21 cellular contexts compared by ENCODE assay signal in the genomic region with DNA sequence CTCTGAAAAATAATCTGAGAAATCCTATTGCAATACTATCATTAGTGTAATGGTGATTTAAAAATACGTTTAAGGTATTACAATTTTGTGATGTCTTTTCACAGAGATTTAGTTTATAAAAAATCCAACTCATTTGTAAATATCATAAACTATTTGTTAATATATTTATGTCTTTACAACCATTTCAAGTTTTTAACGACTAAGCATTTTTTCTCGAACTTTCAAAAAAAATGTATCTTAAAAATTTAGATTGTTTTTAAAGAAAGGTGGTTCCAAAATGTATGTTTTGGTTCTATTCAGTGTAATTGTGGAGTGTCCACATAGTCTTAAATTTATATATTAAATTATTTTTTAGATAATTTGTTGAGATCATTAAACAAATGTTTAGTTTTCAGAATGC.
DNase-seq lines count a peak whose midpoint lies in the region; FAIRE-seq and TF ChIP-seq lines count a peak whose summit lies in the region.
"Had no signal": no experiment of that assay in that cellular context is flagged by ENCODE, and none has a peak within 500 bp of the region (broad histone marks: within the 10 kb centered on the region; RNA-seq: fewer than 3 reads in every experiment).

No MANE protein-coding gene starts in this region.

- no peaks in the 10 kb centered on the region for H3K79me1 ChIP-seq in H1 (ENCODE audit: low read depth, low read length)

- H4K5ac ChIP-seq in H1 (ENCODE audit: insufficient read length, low read depth, low read length) = no peak overlapping the region

- H3K36me3 ChIP-seq in H1 (ENCODE audit: control insufficient read depth in 2 of 4, insufficient read depth in 4 of 4, low read length in 3 of 4) = no peaks in the 10 kb centered on the region
- no peaks in the 10 kb centered on the region for H3K36me3 ChIP-seq in small intestine (ENCODE audit: control insufficient read depth in 2 of 2, insufficient read depth in 2 of 2, low read length in 2 of 2)
- H3K36me3 ChIP-seq: BLaER1 had no signal

- H4K8ac ChIP-seq in H1 (ENCODE audit: extremely low read depth, insufficient read depth, low read length) = no peak overlapping the region

- H4K91ac ChIP-seq in H1 (replicated peaks; ENCODE audit: insufficient read length, low read length) = no peak overlapping the region

- TF ChIP-seq POLR2A in H1 (IDR thresholded peaks at IDR 0.05; ENCODE audit: control extremely low read depth in 1 of 2, low read depth in 2 of 2, low read length in 2 of 2) = no peak

- H3K9ac ChIP-seq in H1 (replicated peaks in 1 of 4; ENCODE audit: extremely low read depth in 1 of 4, low read depth in 3 of 4, low read length in 3 of 4) = no peak overlapping the region
- H3K9ac ChIP-seq: BLaER1, GM23248 had no signal

- no peak overlapping the region for H3K4ac ChIP-seq in H1 (replicated peaks; ENCODE audit: insufficient read length, low read depth, low read length)

- DNase-seq in RCC 7860 (ENCODE audit: low spot score) (no peak), H1 (ENCODE audit: low read depth in 1 of 2, low spot score in 2 of 2) (no peak), small intestine (no peak), SHP77 treated with DMSO at 0.1 percent for 48 hours (lab: John Stamatoyannopoulos, UW) (no peak), NCI-H146 (lab: John Stamatoyannopoulos, UW) (no peak)
- no peak for DNase-seq in activated T-helper 1 cell treated with anti-CD3 and anti-CD28 coated beads, Interleukin-12 subunit alpha, Interleukin-12 subunit beta, Interleukin-2, Interleukin-4 antibody, amounts not matched to agents 30 ng/mL and 10 ng/mL and 1 ng/mL, durations not matched to agents 14 hours and 24 hours and 36 hours (ENCODE audit: low spot score)
- DNase-seq in activated effector memory CD4-positive, alpha-beta T cell treated with Interleukin-2 at 50 U/mL for 16 hours = no peak
- DNase-seq: CD4-positive, CD25-positive, alpha-beta regulatory T cell; CD8-positive, alpha-beta T cell; DMS 273 treated with DMSO at 0.1 percent for 48 hours; DMS79; EL; GDM1; GM23248; H9 had no signal

- WGBS in H1 (ENCODE audit: extremely low coverage in 1 of 2, insufficient coverage in 1 of 2, insufficient read length in 1 of 2, insufficient replicate concordance in 2 of 2, low coverage in 1 of 2, low lambda C conversion rate in 2 of 2, missing lambda C conversion rate in 1 of 2), 2 experiments = 92% methylated on average over 3 of the region's 3 CpGs; no CpG with 5 or more reads in 1 of the 2 experiments
- WGBS in small intestine, 3 donors = 78 to 87% (median 78%) methylated on average over 3 of the region's 3 CpGs

- H3K23ac ChIP-seq in H1 (ENCODE audit: insufficient read length) = no peak overlapping the region

- no peak overlapping the region for H3K14ac ChIP-seq in H1 (ENCODE audit: insufficient read length)

- no peak overlapping the region for H2AK5ac ChIP-seq in H1 (ENCODE audit: low read depth, low read length)

- no peaks in the 10 kb centered on the region for H3K36me3 Mint-ChIP-seq in activated T-helper 1 cell treated with anti-CD3 and anti-CD28 coated beads, Interleukin-12 subunit alpha, Interleukin-12 subunit beta, Interleukin-2, Interleukin-4 antibody, amounts not matched to agents 30 ng/mL and 10 ng/mL and 1 ng/mL, durations not matched to agents 14 hours and 24 hours and 36 hours (ENCODE audit: low read depth)
- H3K36me3 Mint-ChIP-seq: CD4-positive, CD25-positive, alpha-beta regulatory T cell; CD8-positive, alpha-beta T cell had no signal

- no peak overlapping the region for H2BK15ac ChIP-seq in H1 (ENCODE audit: low read length)

- no peak overlapping the region for H3K18ac ChIP-seq in H1 (ENCODE audit: extremely low read depth, low read length)

- CTCF ChIA-PET in H1 (lab: Charles Lee; ENCODE audit: partially characterized antibody) = no interaction called here

- H3K4me3 ChIP-seq in H1 (ENCODE audit: extremely low read depth in 1 of 4, insufficient read depth in 2 of 4, low read depth in 3 of 4, low read length in 4 of 4) (no peak overlapping the region), small intestine (ENCODE audit: low read depth in 1 of 2, low read length in 2 of 2) (no peak overlapping the region)
- H3K4me3 ChIP-seq: BLaER1, GM12878, GM23248 had no signal

- no peak overlapping the region for H3K4me3 Mint-ChIP-seq in activated T-helper 1 cell treated with anti-CD3 and anti-CD28 coated beads, Interleukin-12 subunit alpha, Interleukin-12 subunit beta, Interleukin-2, Interleukin-4 antibody, amounts not matched to agents 30 ng/mL and 10 ng/mL and 1 ng/mL, durations not matched to agents 14 hours and 24 hours and 36 hours
- H3K4me3 Mint-ChIP-seq: B cell; CD4-positive, CD25-positive, alpha-beta regulatory T cell; CD8-positive, alpha-beta T cell; H9 had no signal

- no peaks in the 10 kb centered on the region for H3K9me3 ChIP-seq in H1 (ENCODE audit: insufficient read depth in 2 of 2, low read depth in 1 of 2, low read length in 1 of 2)
- no peaks in the 10 kb centered on the region for H3K9me3 ChIP-seq in small intestine (ENCODE audit: control insufficient read depth, low read depth)
- H3K9me3 ChIP-seq: BLaER1 had no signal

- FAIRE-seq in RCC 7860 (lab: Jason Lieb, UNC) (peak; percentile 39), H1 (lab: Jason Lieb, UNC) (no peak), islet of Langerhans (lab: Jason Lieb, UNC) (peak; percentile 60), small intestine (lab: Jason Lieb, UNC) (peak; percentile 33)
- FAIRE-seq: GM12878, GM18507 had no signal

- no peak overlapping the region for H2BK20ac ChIP-seq in H1 (ENCODE audit: low read length)

- H3K4me1 ChIP-seq in H1 (replicated peaks in 1 of 4; ENCODE audit: control insufficient read depth in 3 of 4, insufficient read depth in 4 of 4, low read length in 3 of 4) = no peaks in the 10 kb centered on the region
- no peaks in the 10 kb centered on the region for H3K4me1 ChIP-seq in small intestine (ENCODE audit: control insufficient read depth in 2 of 2, insufficient read depth in 1 of 2, low read depth in 1 of 2, low read length in 1 of 2)

- TF ChIP-seq EP300 in H1 (IDR thresholded peaks at IDR 0.05; ENCODE audit: borderline replicate concordance in 1 of 2, low read depth in 2 of 2, low read length in 2 of 2) = no peak

- H2BK5ac ChIP-seq in H1 (ENCODE audit: low read depth, low read length) = no peak overlapping the region

- no peak for TF ChIP-seq RAD21 in H1 (IDR thresholded peaks at IDR 0.05 in 1 of 2, conservative IDR thresholded peaks at IDR 0.05 in 1 of 2; ENCODE audit: low read depth in 2 of 2, low read length in 2 of 2)

- no peak for TF ChIP-seq CTCF in H1 (IDR thresholded peaks at IDR 0.05; ENCODE audit: control extremely low read depth in 1 of 3, insufficient read depth in 1 of 3, low read depth in 1 of 3, low read length in 3 of 3)

- H2BK12ac ChIP-seq in H1 (ENCODE audit: low read depth, low read length) = no peak overlapping the region

- no peaks in the 10 kb centered on the region for H3K79me2 ChIP-seq in H1 (ENCODE audit: control insufficient read depth in 1 of 2, insufficient read depth in 2 of 2, low read length in 2 of 2)

- H3K4me1 Mint-ChIP-seq in activated T-helper 1 cell treated with anti-CD3 and anti-CD28 coated beads, Interleukin-12 subunit alpha, Interleukin-12 subunit beta, Interleukin-2, Interleukin-4 antibody, amounts not matched to agents 30 ng/mL and 10 ng/mL and 1 ng/mL, durations not matched to agents 14 hours and 24 hours and 36 hours (ENCODE audit: low read depth) = no peaks in the 10 kb centered on the region
- H3K4me1 Mint-ChIP-seq: B cell; CD4-positive, CD25-positive, alpha-beta regulatory T cell; H9 had no signal

- no peaks in the 10 kb centered on the region for H3K27me3 ChIP-seq in H1 (replicated peaks in 1 of 4; ENCODE audit: control insufficient read depth in 3 of 4, extremely low read depth in 1 of 4, insufficient read depth in 3 of 4, low read length in 3 of 4)
- no peaks in the 10 kb centered on the region for H3K27me3 ChIP-seq in small intestine (ENCODE audit: control insufficient read depth in 2 of 2, insufficient read depth in 2 of 2, low read length in 2 of 2)
- H3K27me3 ChIP-seq: BLaER1 had no signal

- no peak overlapping the region for H2BK120ac ChIP-seq in H1 (replicated peaks; ENCODE audit: low read depth, low read length)

- no peak overlapping the region for H3K4me2 ChIP-seq in H1 (ENCODE audit: insufficient read depth in 1 of 2, low read depth in 2 of 2, low read length in 2 of 2)

- intact Hi-C loops in activated T-helper 1 cell treated with anti-CD3 and anti-CD28 coated beads, Interleukin-12 subunit alpha, Interleukin-12 subunit beta, Interleukin-2, Interleukin-4 antibody, amounts not matched to agents 30 ng/mL and 10 ng/mL and 1 ng/mL, durations not matched to agents 14 hours and 24 hours and 36 hours (cut with micrococcal nuclease) = no loop called here

- POLR2A ChIA-PET in H1 (lab: Charles Lee; ENCODE audit: partially characterized antibody) = interaction anchor here (1.2 kb wide), 1 partner anchor 10 kb away, joined by 3 read pairs; no protein-coding TSS in a partner anchor

- H3K27ac Mint-ChIP-seq in activated T-helper 1 cell treated with anti-CD3 and anti-CD28 coated beads, Interleukin-12 subunit alpha, Interleukin-12 subunit beta, Interleukin-2, Interleukin-4 antibody, amounts not matched to agents 30 ng/mL and 10 ng/mL and 1 ng/mL, durations not matched to agents 14 hours and 24 hours and 36 hours = no peak overlapping the region
- H3K27ac Mint-ChIP-seq: B cell; CD4-positive, CD25-positive, alpha-beta regulatory T cell; CD8-positive, alpha-beta T cell; H9 had no signal

- no peak overlapping the region for H2AFZ ChIP-seq in H1 (ENCODE audit: low read length)
- H2AFZ ChIP-seq: GM23248 had no signal

- H4K20me1 ChIP-seq in H1 (replicated peaks in 1 of 2; ENCODE audit: control insufficient read depth in 1 of 2, insufficient read depth in 2 of 2, low read length in 2 of 2) = no peaks in the 10 kb centered on the region
- H4K20me1 ChIP-seq: BLaER1 had no signal

- no peaks in the 10 kb centered on the region for H3K27me3 Mint-ChIP-seq in activated T-helper 1 cell treated with anti-CD3 and anti-CD28 coated beads, Interleukin-12 subunit alpha, Interleukin-12 subunit beta, Interleukin-2, Interleukin-4 antibody, amounts not matched to agents 30 ng/mL and 10 ng/mL and 1 ng/mL, durations not matched to agents 14 hours and 24 hours and 36 hours (ENCODE audit: insufficient read depth)
- H3K27me3 Mint-ChIP-seq: B cell; CD4-positive, CD25-positive, alpha-beta regulatory T cell had no signal

- H3K56ac ChIP-seq in H1 (replicated peaks; ENCODE audit: insufficient read length, low read depth, low read length) = no peak overlapping the region

- no peak overlapping the region for H3K27ac ChIP-seq in H1 (ENCODE audit: low read depth, low read length)
- H3K27ac ChIP-seq in small intestine (ENCODE audit: low read depth in 1 of 2, low read length in 1 of 2) = no peak overlapping the region
- H3K27ac ChIP-seq: BLaER1, C4-2B, GM23248 had no signal

- H3K23me2 ChIP-seq in H1 (ENCODE audit: low read depth, low read length) = no peaks in the 10 kb centered on the region

- no peaks in the 10 kb centered on the region for H3K9me3 Mint-ChIP-seq in activated T-helper 1 cell treated with anti-CD3 and anti-CD28 coated beads, Interleukin-12 subunit alpha, Interleukin-12 subunit beta, Interleukin-2, Interleukin-4 antibody, amounts not matched to agents 30 ng/mL and 10 ng/mL and 1 ng/mL, durations not matched to agents 14 hours and 24 hours and 36 hours
- H3K9me3 Mint-ChIP-seq: CD8-positive, alpha-beta T cell; H9 had no signal

TF ChIP-seq in H1, 55 proteins besides CTCF, POLR2A, EP300 and RAD21 (continues in another document):
- TF ChIP-seq GTF2F1 (IDR thresholded peaks at IDR 0.05; ENCODE audit: borderline replicate concordance, low read depth, low read length) = no peak
